In the genomic region with DNA sequence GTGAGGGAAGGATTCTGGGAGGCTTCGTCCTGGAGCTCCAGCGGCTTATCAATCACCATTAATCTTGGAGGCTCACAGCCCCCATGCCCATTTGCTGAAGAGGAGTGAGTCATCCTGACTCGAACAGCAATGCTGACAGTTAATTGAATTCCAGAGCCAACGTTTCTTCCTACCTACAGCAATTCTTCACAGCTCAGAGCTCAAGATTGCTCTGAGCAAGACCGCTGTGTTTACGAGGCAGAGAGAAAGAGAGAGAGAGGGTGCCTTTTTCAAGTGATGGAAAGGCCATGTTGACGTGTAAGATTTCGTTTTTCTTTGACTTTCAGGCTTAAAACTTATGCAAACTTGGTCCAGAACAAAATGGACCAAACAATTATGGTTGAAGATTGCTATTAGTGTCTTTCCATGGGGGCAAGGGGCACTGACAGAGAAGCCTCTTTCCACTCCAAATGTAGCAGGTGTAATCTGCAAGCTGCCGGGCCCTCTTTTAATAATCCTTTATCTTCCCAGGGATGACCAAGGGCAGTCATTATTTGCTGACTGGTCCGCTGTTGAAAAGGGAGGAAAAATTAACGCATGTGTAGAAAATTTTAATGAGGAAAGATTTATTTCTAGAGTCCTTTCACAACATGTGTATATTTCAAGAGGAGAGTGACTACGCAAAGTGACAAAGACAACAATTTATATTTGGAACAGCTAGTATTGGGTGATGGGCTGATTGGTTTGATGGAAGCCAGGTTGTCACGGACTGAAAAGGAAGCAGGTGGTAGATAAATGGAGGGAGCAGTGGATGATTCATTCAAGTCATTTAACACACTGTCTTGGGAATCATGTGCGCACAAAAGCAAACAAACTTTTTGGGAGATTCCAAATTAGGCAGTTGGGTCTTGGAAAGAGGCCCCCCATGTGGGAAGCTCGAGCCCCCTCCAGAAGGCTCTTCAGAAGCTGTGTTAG, we compare ENCODE assay signal across 1 cellular context.
TF ChIP-seq lines count a peak whose summit lies in the region.

No MANE protein-coding gene starts in this region.

TF ChIP-seq in K562, 482 proteins besides CTCF, POLR2A, EP300 and RAD21 (continued from another document and continues in another):
- TF ChIP-seq TOE1 (IDR thresholded peaks at IDR 0.05; ENCODE audit: borderline replicate concordance) (no peak), TOE1 (CRISPR knock-in tag; IDR thresholded peaks at IDR 0.05; ENCODE audit: borderline replicate concordance, low read depth) (no peak), CREM (IDR thresholded peaks at IDR 0.05; ENCODE audit: low read depth) (peak; percentile 70), KLF10 (CRISPR knock-in tag; IDR thresholded peaks at IDR 0.05) (no peak), GABPB1 (CRISPR knock-in tag; IDR thresholded peaks at IDR 0.05) (no peak), ZNF274 (IDR thresholded peaks at IDR 0.05; ENCODE audit: borderline replicate concordance, low read depth, low read length) (no peak), SP2 (IDR thresholded peaks at IDR 0.05; ENCODE audit: extremely low read depth, low read depth, low read length, poor library complexity, severe bottlenecking) (no peak), IRF2 (CRISPR knock-in tag; IDR thresholded peaks at IDR 0.05) (no peak), MBD2 (IDR thresholded peaks at IDR 0.05; ENCODE audit: borderline replicate concordance, low read depth) (peak; percentile 61; the same call in 1 of the 2 replicates), TCF3 (CRISPR knock-in tag; IDR thresholded peaks at IDR 0.05) (peak; percentile 21; the same call in 1 of the 2 replicates), CBFA2T2 (conservative IDR thresholded peaks at IDR 0.05) (no peak), HSF4 (CRISPR knock-in tag; IDR thresholded peaks at IDR 0.05; ENCODE audit: borderline replicate concordance) (no peak), SRSF7 (optimal IDR thresholded peaks at IDR 0.05; ENCODE audit: low read depth, low read length) (no peak), NR2C2 (CRISPR knock-in tag; IDR thresholded peaks at IDR 0.05) (no peak), NR2C2 (tag; IDR thresholded peaks at IDR 0.05) (0 out of 2 replicates have a peak, but pooled peaks have one; percentile 5), FOXJ2 (tag; IDR thresholded peaks at IDR 0.05) (no peak), SMC3 (conservative IDR thresholded peaks at IDR 0.05; ENCODE audit: insufficient read depth, low read depth, low read length) (no peak), NFXL1 (CRISPR knock-in tag; IDR thresholded peaks at IDR 0.05) (no peak), ZNF212 (CRISPR knock-in tag; IDR thresholded peaks at IDR 0.05) (no peak), TGIF2 (CRISPR knock-in tag; IDR thresholded peaks at IDR 0.05) (no peak), ETS2 (tag; IDR thresholded peaks at IDR 0.05; ENCODE audit: borderline replicate concordance, poor library complexity, severe bottlenecking) (no peak), SMARCB1 (IDR thresholded peaks at IDR 0.05; ENCODE audit: insufficient read length, low read depth) (no peak), POLR2AphosphoS2 (IDR thresholded peaks at IDR 0.05; ENCODE audit: low read length) (no peak), E2F6 (IDR thresholded peaks at IDR 0.05; ENCODE audit: borderline replicate concordance in 1 of 2, extremely low read depth in 1 of 2, insufficient read depth in 1 of 2, insufficient read length in 1 of 2, low read depth in 1 of 2, low read length in 1 of 2, poor library complexity in 1 of 2, severe bottlenecking in 1 of 2) (peak in 1 of 2 experiments; percentile 10), ATF4 (CRISPR knock-in tag; IDR thresholded peaks at IDR 0.05) (no peak), ZNF280A (IDR thresholded peaks at IDR 0.05; ENCODE audit: low read depth, partially characterized antibody) (no peak), ZBTB17 (CRISPR knock-in tag; IDR thresholded peaks at IDR 0.05) (no peak), ZNF24 (IDR thresholded peaks at IDR 0.05) (no peak), TEAD2 (tag; IDR thresholded peaks at IDR 0.05) (no peak), ZNF830 (CRISPR knock-in tag; IDR thresholded peaks at IDR 0.05) (0 out of 2 replicates have a peak, but pooled peaks have one; percentile 55), MYBL2 (IDR thresholded peaks at IDR 0.05; ENCODE audit: low read depth) (no peak), MYBL2 (CRISPR knock-in tag; IDR thresholded peaks at IDR 0.05; ENCODE audit: borderline replicate concordance) (no peak), ZNF707 (CRISPR knock-in tag; conservative IDR thresholded peaks at IDR 0.05) (no peak), ZNF143 (CRISPR knock-in tag; IDR thresholded peaks at IDR 0.05) (no peak), SUPT5H (IDR thresholded peaks at IDR 0.05) (no peak), SIRT6 (IDR thresholded peaks at IDR 0.05; ENCODE audit: low read depth, low read length) (no peak), CBFB (CRISPR knock-in tag; IDR thresholded peaks at IDR 0.05) (no peak), ZFPM2 (CRISPR knock-in tag; IDR thresholded peaks at IDR 0.05) (no peak), ZMIZ1 (IDR thresholded peaks at IDR 0.05; ENCODE audit: low read depth in 2 of 2, low read length in 2 of 2) (no peak), ZNF778 (CRISPR knock-in tag; IDR thresholded peaks at IDR 0.05) (no peak), CBX3 (IDR thresholded peaks at IDR 0.05; ENCODE audit: borderline replicate concordance in 1 of 2, low read length in 2 of 2) (no peak), NR1H2 (CRISPR knock-in tag; IDR thresholded peaks at IDR 0.05) (no peak), HNRNPH1 (optimal IDR thresholded peaks at IDR 0.05; ENCODE audit: low read depth, low read length) (no peak), ZZZ3 (IDR thresholded peaks at IDR 0.05) (no peak), SREBF2 (CRISPR knock-in tag; IDR thresholded peaks at IDR 0.05) (no peak), RBM14 (IDR thresholded peaks at IDR 0.05; ENCODE audit: borderline replicate concordance, insufficient read depth, low read depth, low read length) (no peak), ZNF785 (CRISPR knock-in tag; IDR thresholded peaks at IDR 0.05) (no peak), HOXB6 (CRISPR knock-in tag; IDR thresholded peaks at IDR 0.05; ENCODE audit: borderline replicate concordance) (no peak), ZSCAN29 (IDR thresholded peaks at IDR 0.05) (no peak), SIX5 (IDR thresholded peaks at IDR 0.05; ENCODE audit: borderline replicate concordance in 1 of 2, insufficient read depth in 1 of 2, low read depth in 1 of 2, low read length in 2 of 2) (no peak), REST (CRISPR knock-in tag; IDR thresholded peaks at IDR 0.05; ENCODE audit: low read depth) (no peak), RFX5 (IDR thresholded peaks at IDR 0.05; ENCODE audit: low read depth, low read length) (no peak), CEBPB (tag; IDR thresholded peaks at IDR 0.05) (no peak), GTF2F1 (IDR thresholded peaks at IDR 0.05; ENCODE audit: low read depth, low read length) (no peak)
- TF ChIP-seq, protein P1, sequence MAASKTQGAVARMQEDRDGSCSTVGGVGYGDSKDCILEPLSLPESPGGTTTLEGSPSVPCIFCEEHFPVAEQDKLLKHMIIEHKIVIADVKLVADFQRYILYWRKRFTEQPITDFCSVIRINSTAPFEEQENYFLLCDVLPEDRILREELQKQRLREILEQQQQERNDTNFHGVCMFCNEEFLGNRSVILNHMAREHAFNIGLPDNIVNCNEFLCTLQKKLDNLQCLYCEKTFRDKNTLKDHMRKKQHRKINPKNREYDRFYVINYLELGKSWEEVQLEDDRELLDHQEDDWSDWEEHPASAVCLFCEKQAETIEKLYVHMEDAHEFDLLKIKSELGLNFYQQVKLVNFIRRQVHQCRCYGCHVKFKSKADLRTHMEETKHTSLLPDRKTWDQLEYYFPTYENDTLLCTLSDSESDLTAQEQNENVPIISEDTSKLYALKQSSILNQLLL (CRISPR knock-in tag; IDR thresholded peaks at IDR 0.05; ENCODE audit: borderline replicate concordance), result no peak
- TF ChIP-seq, protein P2, sequence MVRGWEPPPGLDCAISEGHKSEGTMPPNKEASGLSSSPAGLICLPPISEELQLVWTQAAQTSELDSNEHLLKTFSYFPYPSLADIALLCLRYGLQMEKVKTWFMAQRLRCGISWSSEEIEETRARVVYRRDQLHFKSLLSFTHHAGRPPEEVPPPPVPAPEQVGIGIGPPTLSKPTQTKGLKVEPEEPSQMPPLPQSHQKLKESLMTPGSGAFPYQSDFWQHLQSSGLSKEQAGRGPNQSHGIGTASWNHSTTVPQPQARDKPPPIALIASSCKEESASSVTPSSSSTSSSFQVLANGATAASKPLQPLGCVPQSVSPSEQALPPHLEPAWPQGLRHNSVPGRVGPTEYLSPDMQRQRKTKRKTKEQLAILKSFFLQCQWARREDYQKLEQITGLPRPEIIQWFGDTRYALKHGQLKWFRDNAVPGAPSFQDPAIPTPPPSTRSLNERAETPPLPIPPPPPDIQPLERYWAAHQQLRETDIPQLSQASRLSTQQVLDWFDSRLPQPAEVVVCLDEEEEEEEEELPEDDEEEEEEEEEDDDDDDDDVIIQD (CRISPR knock-in tag; IDR thresholded peaks at IDR 0.05), result no peak
- TF ChIP-seq, protein P3, sequence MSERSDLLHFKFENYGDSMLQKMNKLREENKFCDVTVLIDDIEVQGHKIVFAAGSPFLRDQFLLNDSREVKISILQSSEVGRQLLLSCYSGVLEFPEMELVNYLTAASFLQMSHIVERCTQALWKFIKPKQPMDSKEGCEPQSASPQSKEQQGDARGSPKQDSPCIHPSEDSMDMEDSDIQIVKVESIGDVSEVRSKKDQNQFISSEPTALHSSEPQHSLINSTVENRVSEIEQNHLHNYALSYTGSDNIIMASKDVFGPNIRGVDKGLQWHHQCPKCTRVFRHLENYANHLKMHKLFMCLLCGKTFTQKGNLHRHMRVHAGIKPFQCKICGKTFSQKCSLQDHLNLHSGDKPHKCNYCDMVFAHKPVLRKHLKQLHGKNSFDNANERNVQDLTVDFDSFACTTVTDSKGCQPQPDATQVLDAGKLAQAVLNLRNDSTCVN (CRISPR knock-in tag; IDR thresholded peaks at IDR 0.05), result no peak
